In genomic region chr6:31285982-31286381, GRCh38 we compare ENCODE assay signal across 22 cellular contexts. TPM values are rescaled to one million over a fixed set of nuclear protein-coding genes. Genes with fewer than 3 reads are reported as not detected.
A peak's percentile ranks its signal among the peaks of the same experiment; 100 is the strongest.
DNase-seq lines count a peak whose midpoint lies in the region; ATAC-seq, FAIRE-seq and TF ChIP-seq lines count a peak whose summit lies in the region.
"Had no signal": no experiment of that assay in that cellular context is flagged by ENCODE, and none has a peak within 500 bp of the region (broad histone marks: within the 10 kb centered on the region; RNA-seq: fewer than 3 reads in every experiment).

No MANE protein-coding gene starts in this region.

- POLR2A ChIA-PET in HepG2 (lab: Yijun Ruan, JAX): no interaction called here

- TF ChIP-seq CTCF in heart left ventricle (IDR thresholded peaks at IDR 0.05): no peak
- no peak for TF ChIP-seq CTCF in HepG2 (CRISPR knock-in tag; IDR thresholded peaks at IDR 0.05)
- TF ChIP-seq CTCF in right lobe of liver (IDR thresholded peaks at IDR 0.05): no peak

- TF ChIP-seq POLR2A in heart left ventricle (IDR thresholded peaks at IDR 0.05) (no peak), HepG2 (IDR thresholded peaks at IDR 0.05; ENCODE audit: insufficient read depth in 1 of 2, low read depth in 2 of 2, low read length in 2 of 2) (no peak), right lobe of liver (IDR thresholded peaks at IDR 0.05) (no peak)

- no peaks in the 10 kb centered on the region for H3K27me3 ChIP-seq in heart left ventricle
- H3K27me3 ChIP-seq in HepG2 (ENCODE audit: control insufficient read depth in 1 of 2, insufficient read depth in 2 of 2, low read length in 2 of 2): 0 out of 5 replicates have a peak, but pooled peaks cover 0 to 6% of the 10 kb centered on the region in 2 experiments
- H3K27me3 ChIP-seq in right lobe of liver: no peaks in the 10 kb centered on the region
- H3K27me3 ChIP-seq: BLaER1 treated with 17β-estradiol and CSF1 and Interleukin-3, amounts not matched to agents 10 nM and 100 nM had no signal

- intact Hi-C loops in Right ventricle myocardium inferior (cut with DNase I) (no loop called here), heart left ventricle (cut with DNase I) (no loop called here), HepG2 (cut with micrococcal nuclease; ENCODE audit: unreplicated experiment) (no loop called here), right lobe of liver (cut with DNase I) (loop anchor here in 1 of 2 donors (10.0 kb wide), 1 partner anchor 69 kb away; the partner anchor contains the start of gene HLA-B), sciatic nerve (cut with DNase I) (no loop called here)

- H3K27ac ChIP-seq in heart left ventricle (no peak overlapping the region), HepG2 (ENCODE audit: extremely low read length, insufficient read depth, low read length) (no peak overlapping the region), right lobe of liver (no peak overlapping the region)
- H3K27ac ChIP-seq: 22Rv1; BLaER1 treated with 17β-estradiol and CSF1 and Interleukin-3, amounts not matched to agents 10 nM and 100 nM had no signal

- ATAC-seq in Right ventricle myocardium inferior (peak; percentile 80), heart left ventricle (no peak), HepG2 (no peak), right lobe of liver (no peak), sciatic nerve (peak; percentile 78), HG03159 (IDR thresholded peaks at IDR 0.05; ENCODE audit: unreplicated experiment) (no peak)
- ATAC-seq: GM12878, GM23338, HCT116 had no signal

- no peaks in the 10 kb centered on the region for H3K79me2 ChIP-seq in HepG2 (ENCODE audit: insufficient read depth, low read length)

- no peak overlapping the region for H3K4me3 ChIP-seq in heart left ventricle
- no peak overlapping the region for H3K4me3 ChIP-seq in HepG2 (replicated peaks in 1 of 3; ENCODE audit: insufficient read depth in 1 of 3, low read depth in 2 of 3, low read length in 3 of 3)
- no peak overlapping the region for H3K4me3 ChIP-seq in right lobe of liver
- H3K4me3 ChIP-seq: BLaER1 treated with 17β-estradiol and CSF1 and Interleukin-3, amounts not matched to agents 10 nM and 100 nM; GM12878; GM23338 had no signal

- H3K4me1 ChIP-seq in heart left ventricle: no peaks in the 10 kb centered on the region
- no peaks in the 10 kb centered on the region for H3K4me1 ChIP-seq in HepG2 (ENCODE audit: insufficient read depth, low read length)
- no peaks in the 10 kb centered on the region for H3K4me1 ChIP-seq in right lobe of liver
- H3K4me1 ChIP-seq: BE2C had no signal

- FAIRE-seq in HepG2 (lab: Jason Lieb, UNC): no peak
- FAIRE-seq: A204.1, G401.6 had no signal

- DNase-seq in Right ventricle myocardium inferior (ENCODE audit: missing footprints): no peak
- no peak for DNase-seq in heart left ventricle
- DNase-seq in HepG2 (ENCODE audit: low spot score): no peak
- no peak for DNase-seq in right lobe of liver
- DNase-seq in sciatic nerve (ENCODE audit: low spot score): no peak
- DNase-seq in NAMALWA (ENCODE audit: low spot score): no peak
- DNase-seq: AML-193; BE2C; Calu3; CD4-positive, alpha-beta T cell; COR-L47; DMS53; DMS79 treated with DMSO at 0.1 percent for 48 hours; H9 had no signal

- no peak overlapping the region for H3K9ac ChIP-seq in HepG2 (ENCODE audit: insufficient read depth, low read depth, low read length)
- H3K9ac ChIP-seq: BLaER1 treated with 17β-estradiol and CSF1 and Interleukin-3, amounts not matched to agents 10 nM and 100 nM had no signal

- H4K20me1 ChIP-seq in HepG2 (ENCODE audit: insufficient read depth, low read length): no peaks in the 10 kb centered on the region
- H4K20me1 ChIP-seq: BLaER1 treated with 17β-estradiol and CSF1 and Interleukin-3, amounts not matched to agents 10 nM and 100 nM had no signal

- TF ChIP-seq EP300 in HepG2 (IDR thresholded peaks at IDR 0.05; ENCODE audit: low read depth in 2 of 2, low read length in 2 of 2) (no peak), HepG2 (CRISPR knock-in tag; IDR thresholded peaks at IDR 0.05; ENCODE audit: borderline replicate concordance) (no peak)

- H3K36me3 ChIP-seq in heart left ventricle (no peaks in the 10 kb centered on the region), HepG2 (replicated peaks in 1 of 2; ENCODE audit: control insufficient read depth in 1 of 2, insufficient read depth in 2 of 2, low read length in 2 of 2) (no peaks in the 10 kb centered on the region), right lobe of liver (no peaks in the 10 kb centered on the region)
- H3K36me3 ChIP-seq: BE2C; BLaER1 treated with 17β-estradiol and CSF1 and Interleukin-3, amounts not matched to agents 10 nM and 100 nM had no signal

- in situ Hi-C loops in HepG2 (cut with HindIII; ENCODE audit: extremely low pct_ligation_motif_present, low pct_unique_long_range_greater_than_20kb): no loop called here

- no peak for TF ChIP-seq RAD21 in HepG2 (CRISPR knock-in tag; IDR thresholded peaks at IDR 0.05)

- H3K4me2 ChIP-seq in HepG2 (ENCODE audit: low read depth, low read length): no peak overlapping the region
- H3K4me2 ChIP-seq: BLaER1 treated with 17β-estradiol and CSF1 and Interleukin-3, amounts not matched to agents 10 nM and 100 nM; GM23338 had no signal

- 18 to 28% (median 24%) methylated on average over 2 of the region's 2 CpGs for WGBS in heart left ventricle, 4 donors
- 3% methylated on average over 2 of the region's 2 CpGs for WGBS in HepG2 (ENCODE audit: low lambda C conversion rate)
- 44% methylated on average over 2 of the region's 2 CpGs for WGBS in right lobe of liver (ENCODE audit: insufficient coverage, low coverage, low lambda C conversion rate, missing lambda C conversion rate)

- no peak overlapping the region for H2AFZ ChIP-seq in HepG2 (ENCODE audit: low read length)
- H2AFZ ChIP-seq: GM23338 had no signal

- no TSS peak for BruUV-seq in HepG2 (replicated peaks; lab: Mats Ljungman, UMichigan)

- CTCF ChIA-PET in HepG2 (lab: Yijun Ruan, JAX; ENCODE audit: low intra/inter-chr PET ratio, low total read pairs): no interaction called here

- H3K9me3 ChIP-seq in heart left ventricle: no peaks in the 10 kb centered on the region
- no peaks in the 10 kb centered on the region for H3K9me3 ChIP-seq in HepG2 (ENCODE audit: low read length)
- no peaks in the 10 kb centered on the region for H3K9me3 ChIP-seq in right lobe of liver
- H3K9me3 ChIP-seq: BE2C had no signal

TF ChIP-seq in HepG2, 621 proteins besides CTCF, POLR2A, EP300 and RAD21:
- TF ChIP-seq CEBPB (IDR thresholded peaks at IDR 0.05; ENCODE audit: borderline replicate concordance, low read depth, low read length) (0 out of 2 replicates have a peak, but pooled peaks have one; percentile 34), MZF1 (CRISPR knock-in tag; IDR thresholded peaks at IDR 0.05; ENCODE audit: borderline replicate concordance) (no peak), NFYC (CRISPR knock-in tag; IDR thresholded peaks at IDR 0.05) (no peak), CBFB (CRISPR knock-in tag; IDR thresholded peaks at IDR 0.05) (no peak), MNT (IDR thresholded peaks at IDR 0.05) (peak; percentile 87)

RNA-seq across cellular contexts. Expression of gene HLA-C, which starts 14.1 kb away (rescaled TPM):
- total RNA-seq in Right ventricle myocardium inferior: 185 TPM
- 1,000 to 10,000 TPM in 1 of 9 donors, 100 to 1,000 TPM in 8; 160 to 1,096 (median 318) TPM for total RNA-seq in heart left ventricle
- 100 to 1,000 TPM; 182 to 211 TPM for polyA plus RNA-seq in heart left ventricle
- 31.5 and 77.1 TPM in 2 replicates for total RNA-seq in HepG2 (2016; rRNA removed; fragmentation: Illumina TruSeq; extraction: Trizol)
- 11.1 and 11.4 TPM in 2 replicates for total RNA-seq in HepG2 (2016; cell fraction: cytosol; rRNA removed; fragmentation: Illumina TruSeq; extraction: Trizol; ENCODE audit: low read depth)
- 29.3 and 79.5 TPM in 2 replicates for total RNA-seq in HepG2 (2016; cell fraction: insoluble cytoplasmic fraction; rRNA removed; fragmentation: Illumina TruSeq; extraction: Trizol)
- total RNA-seq in HepG2 (2016; cell fraction: membrane; rRNA removed; fragmentation: Illumina TruSeq; extraction: Trizol): 16.7 and 18.2 TPM in 2 replicates
- total RNA-seq in HepG2 (2016; cell fraction: nucleus; rRNA removed; fragmentation: Illumina TruSeq; extraction: Trizol): 75.7 and 83.6 TPM in 2 replicates
- polyA plus RNA-seq in HepG2 (2011; rRNA removed): 155 and 225 TPM in 2 replicates
- 132 and 177 TPM in 2 replicates for polyA plus RNA-seq in HepG2 (2011; cell fraction: cytosol; rRNA removed)
- polyA plus RNA-seq in HepG2 (2011; cell fraction: nucleus; rRNA removed): 166 and 204 TPM in 2 replicates
- polyA plus RNA-seq in HepG2 (2012): 152 and 161 TPM in 2 replicates
- polyA plus RNA-seq in HepG2 (2016; cell fraction: cytosol; fragmentation: Illumina TruSeq; extraction: Trizol; ENCODE audit: low read depth): 19.1 and 20.4 TPM in 2 replicates
- polyA plus RNA-seq in HepG2 (2016; cell fraction: insoluble cytoplasmic fraction; fragmentation: Illumina TruSeq; extraction: Trizol; ENCODE audit: low read depth): 51.5 and 53.3 TPM in 2 replicates
- polyA plus RNA-seq in HepG2 (2016; cell fraction: membrane; fragmentation: Illumina TruSeq; extraction: Trizol; ENCODE audit: low read depth): 19.8 and 20.8 TPM in 2 replicates
- polyA plus RNA-seq in HepG2 (2016; cell fraction: nucleus; fragmentation: Illumina TruSeq; extraction: Trizol; ENCODE audit: insufficient read depth, low read depth): 190 and 201 TPM in 2 replicates
- polyA minus RNA-seq in HepG2 (2011; rRNA and poly(A)+ RNA removed; ENCODE audit: low replicate concordance): 121 and 159 TPM in 2 replicates
- 53.4 and 67.8 TPM in 2 replicates for polyA minus RNA-seq in HepG2 (2011; cell fraction: cytosol; rRNA and poly(A)+ RNA removed)
- polyA minus RNA-seq in HepG2 (2011; cell fraction: nucleus; rRNA and poly(A)+ RNA removed): 20.1 and 26.0 TPM in 2 replicates
- 100 to 1,000 TPM; 245 to 565 (median 439) TPM for total RNA-seq in right lobe of liver
- 363 TPM for total RNA-seq in sciatic nerve

Comparison
In these comparisons a context has a peak if more than half of its experiments do, and no peak if none do; other contexts are left out.
1. ATAC-seq: peak in Right ventricle myocardium inferior (single experiment) and sciatic nerve (single experiment); none in heart left ventricle (0 of 4), HepG2 (single experiment), right lobe of liver (0 of 4) and HG03159 (single experiment).